In the genomic region with DNA sequence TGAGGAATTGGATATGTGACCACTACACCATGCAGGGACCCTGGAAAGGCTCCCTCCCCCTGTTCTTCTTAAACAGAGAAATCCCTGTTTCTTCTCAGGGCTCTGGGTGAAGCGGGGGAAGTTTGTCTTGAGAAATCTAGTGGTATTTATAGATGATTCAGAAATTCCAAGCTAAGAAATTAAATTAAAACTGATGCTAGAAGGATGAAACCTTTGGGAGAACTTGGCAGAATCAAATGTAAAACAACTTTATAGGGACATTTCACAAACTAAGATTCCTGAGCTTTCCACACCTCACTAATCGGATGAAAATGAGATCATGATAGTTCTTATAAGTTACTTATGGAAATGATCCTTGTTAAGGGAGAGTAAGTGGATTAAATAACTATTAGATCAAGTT, we compare ENCODE assay signal across 27 cellular contexts. TPM values are rescaled to one million over a fixed set of nuclear protein-coding genes. Genes with fewer than 3 reads are reported as not detected.
DNase-seq lines count a peak whose midpoint lies in the region; ATAC-seq, FAIRE-seq and TF ChIP-seq lines count a peak whose summit lies in the region.
"Had no signal": no experiment of that assay in that cellular context is flagged by ENCODE, and none has a peak within 500 bp of the region (broad histone marks: within the 10 kb centered on the region; RNA-seq: fewer than 3 reads in every experiment).

No MANE protein-coding gene starts in this region.

- no peak overlapping the region for H3K14ac ChIP-seq in H9 (ENCODE audit: insufficient read depth, low read length)

- no peak overlapping the region for H3K4ac ChIP-seq in H9 (ENCODE audit: low read depth, low read length)

- peaks cover 8% of the 10 kb centered on the region for H3K9me3 Mint-ChIP-seq in activated CD8-positive, alpha-beta T cell treated with anti-CD3 and anti-CD28 coated beads for 36 hours
- H3K9me3 Mint-ChIP-seq in H9, result peaks cover 12 to 21% of the 10 kb centered on the region in 2 experiments

- H3K27me3 ChIP-seq in adipocyte (replicated peaks; ENCODE audit: control insufficient read depth, insufficient read depth, low read length) (no peaks in the 10 kb centered on the region), tibial artery (no peaks in the 10 kb centered on the region), H9 (ENCODE audit: insufficient read depth, low read length) (no peaks in the 10 kb centered on the region), prostate gland (replicated peaks; ENCODE audit: insufficient read depth) (no peaks in the 10 kb centered on the region)
- H3K27me3 ChIP-seq: colonic mucosa, heart left ventricle had no signal

- no peak overlapping the region for H2AFZ ChIP-seq in H9 (ENCODE audit: low read length)

- no peaks in the 10 kb centered on the region for H3K79me1 ChIP-seq in H9 (ENCODE audit: insufficient read depth, low read depth, low read length, poor library complexity, severe bottlenecking)

- no peak overlapping the region for H2AK5ac ChIP-seq in H9 (ENCODE audit: insufficient read length, low read length)

- H3T11ph ChIP-seq in H9 (ENCODE audit: low read length), result no peak overlapping the region

- H3K9ac ChIP-seq in adipocyte (ENCODE audit: low read length), result no peak overlapping the region
- H3K9ac ChIP-seq in H9 (ENCODE audit: extremely low read depth, insufficient read length, low read length), result no peak overlapping the region
- H3K9ac ChIP-seq: KMS-11 had no signal

- peak; percentile 81 for FAIRE-seq in D721Med (lab: Jason Lieb, UNC)
- FAIRE-seq: H54 had no signal

- no peak overlapping the region for H3K56ac ChIP-seq in H9 (ENCODE audit: insufficient read length, low read depth, low read length)

- H3K4me1 ChIP-seq in adipocyte (ENCODE audit: control insufficient read depth, insufficient read depth, low read length) (peaks cover 4% of the 10 kb centered on the region), tibial artery (peaks cover 0 to 25% (median 5%) of the 10 kb centered on the region in 4 donors), H9 (ENCODE audit: insufficient read depth, low read length) (no peaks in the 10 kb centered on the region), prostate gland (replicated peaks) (no peaks in the 10 kb centered on the region)
- H3K4me1 ChIP-seq: colonic mucosa, heart left ventricle had no signal

- no peak overlapping the region for H3K27ac Mint-ChIP-seq in activated CD8-positive, alpha-beta T cell treated with anti-CD3 and anti-CD28 coated beads for 36 hours
- H3K27ac Mint-ChIP-seq in H9, result no peak overlapping the region
- H3K27ac Mint-ChIP-seq: activated CD8-positive, alpha-beta T cell treated with anti-CD3 and anti-CD28 coated beads, Interleukin-2, amount 10 ng/mL, durations not matched to agents 7 days and 5 days; B cell; naive B cell had no signal

- intact Hi-C loops in tibial artery (cut with DNase I; ENCODE audit: low total_unique reads) (no loop called here), prostate gland (cut with DNase I) (no loop called here)
- intact Hi-C loops in activated CD8-positive, alpha-beta T cell treated with anti-CD3 and anti-CD28 coated beads for 36 hours (cut with micrococcal nuclease), result no loop called here

- no peaks in the 10 kb centered on the region for H3K23me2 ChIP-seq in H9 (ENCODE audit: insufficient read length, low read depth, low read length, poor library complexity, severe bottlenecking)

- no peaks in the 10 kb centered on the region for H3K36me3 Mint-ChIP-seq in activated CD8-positive, alpha-beta T cell treated with anti-CD3 and anti-CD28 coated beads for 36 hours (ENCODE audit: low read depth)
- peaks cover 0 to 22% (median 5%) of the 10 kb centered on the region in 3 experiments; a peak in 4 of 7 replicates for H3K36me3 Mint-ChIP-seq in H9 (ENCODE audit: insufficient read depth in 1 of 3, low read depth in 3 of 3)

- H3K23ac ChIP-seq in H9 (ENCODE audit: insufficient read length, low read depth, low read length), result no peak overlapping the region

- TF ChIP-seq CTCF in D721Med (IDR thresholded peaks at IDR 0.05; ENCODE audit: insufficient read depth, missing control alignments), result no peak
- no peak for TF ChIP-seq CTCF in fibroblast of the aortic adventitia (IDR thresholded peaks at IDR 0.05; ENCODE audit: insufficient read depth, low read length)
- TF ChIP-seq CTCF in tibial artery (IDR thresholded peaks at IDR 0.05), result no peak
- TF ChIP-seq CTCF in activated CD8-positive, alpha-beta T cell treated with anti-CD3 and anti-CD28 coated beads for 36 hours (IDR thresholded peaks at IDR 0.05), result no peak
- no peak for TF ChIP-seq CTCF in H9 (conservative IDR thresholded peaks at IDR 0.05)
- TF ChIP-seq CTCF in prostate gland (IDR thresholded peaks at IDR 0.05), result no peak

- H3K27ac ChIP-seq in tibial artery (peak overlapping the region; percentile 2 to 27), H9 (ENCODE audit: insufficient read length, low read depth, low read length) (no peak overlapping the region), prostate gland (no peak overlapping the region)
- H3K27ac ChIP-seq: colonic mucosa, heart left ventricle, KMS-11, thoracic aorta had no signal

- DNase-seq in D721Med (ENCODE audit: insufficient read length, low spot score) (no peak), adipocyte (ENCODE audit: low read depth) (peak; percentile 90), fibroblast of the aortic adventitia (ENCODE audit: low read depth) (peak; percentile 51), tibial artery (no peak), H9 (no peak), prostate gland (ENCODE audit: low spot score) (no peak)
- DNase-seq in activated CD8-positive, alpha-beta T cell treated with anti-CD3 and anti-CD28 coated beads for 36 hours, result no peak
- DNase-seq: activated CD4-positive, CD25-positive, alpha-beta regulatory T cell treated with anti-CD3 and anti-CD28 coated beads, Interleukin-2, amount 50 U/mL, for 72 hours; activated CD8-positive, alpha-beta T cell treated with anti-CD3 and anti-CD28 coated beads, Interleukin-2, amount 10 ng/mL, durations not matched to agents 7 days and 5 days; activated effector memory CD4-positive, alpha-beta T cell treated with anti-CD3 and anti-CD28 coated beads, Interleukin-2, amount 50 U/mL, for 16 hours; activated T-cell treated with anti-CD3 and anti-CD28 coated beads for 4 hours; colonic mucosa; GF-D8; heart left ventricle; naive B cell; NCI-H1436 treated with DMSO at 0.1 percent for 48 hours; NCI-H510A treated with DMSO at 0.1 percent for 48 hours; nucleus accumbens; stimulated activated CD4-positive, alpha-beta T cell treated with anti-CD3 and anti-CD28 coated beads, Interleukin-4, amount 100 ng/mL, for 4 hours; stimulated activated naive CD4-positive, alpha-beta T cell treated with Interleukin-2 at 50 U/mL for 16 hours had no signal

- H3K18ac ChIP-seq in H9 (ENCODE audit: insufficient read length, low read depth, low read length), result no peak overlapping the region

- no peak overlapping the region for H3K4me3 ChIP-seq in adipocyte (ENCODE audit: low read length)
- no peak overlapping the region for H3K4me3 ChIP-seq in fibroblast of the aortic adventitia (ENCODE audit: low read depth, low read length)
- no peak overlapping the region for H3K4me3 ChIP-seq in tibial artery
- no peak overlapping the region for H3K4me3 ChIP-seq in prostate gland
- H3K4me3 ChIP-seq: colonic mucosa, heart left ventricle, thoracic aorta had no signal

- H3K79me2 ChIP-seq in H9 (ENCODE audit: insufficient read depth, low read length), result no peaks in the 10 kb centered on the region

- no peak overlapping the region for H4K5ac ChIP-seq in H9 (ENCODE audit: insufficient read length, low read depth, low read length)

- no peak overlapping the region for H2BK20ac ChIP-seq in H9 (ENCODE audit: low read depth, low read length, poor library complexity, severe bottlenecking)

- H2BK5ac ChIP-seq in H9 (ENCODE audit: insufficient read length, low read length), result no peak overlapping the region

- CTCF ChIA-PET in activated CD8-positive, alpha-beta T cell treated with anti-CD3 and anti-CD28 coated beads for 36 hours (lab: Charles Lee), result no interaction called here

- H4K20me1 ChIP-seq in H9 (ENCODE audit: control insufficient read depth, insufficient read depth, insufficient read length), result no peaks in the 10 kb centered on the region

- WGBS in H9 (ENCODE audit: extremely low coverage, insufficient read length, low lambda C conversion rate), result no CpG with 5 or more reads among the region's 2 CpGs
- 75% methylated on average over 2 of the region's 2 CpGs for WGBS in prostate gland

- H4K8ac ChIP-seq in H9 (replicated peaks; ENCODE audit: insufficient read length, low read depth, low read length), result no peak overlapping the region

- H2BK15ac ChIP-seq in H9 (ENCODE audit: low read depth, low read length), result no peak overlapping the region

- H2BK120ac ChIP-seq in H9 (ENCODE audit: low read depth, low read length, poor library complexity, severe bottlenecking), result no peak overlapping the region

- H2BK12ac ChIP-seq in H9 (ENCODE audit: insufficient read length, low read depth, low read length), result no peak overlapping the region

- POLR2A ChIA-PET in activated CD8-positive, alpha-beta T cell treated with anti-CD3 and anti-CD28 coated beads for 36 hours (lab: Charles Lee), result no interaction called here

- peaks cover 4% of the 10 kb centered on the region for H3K27me3 Mint-ChIP-seq in activated CD8-positive, alpha-beta T cell treated with anti-CD3 and anti-CD28 coated beads for 36 hours
- no peaks in the 10 kb centered on the region; the same call in 1 of the 2 replicates for H3K27me3 Mint-ChIP-seq in H9 (ENCODE audit: low read depth)

- no peak for TF ChIP-seq POLR2A in prostate gland (IDR thresholded peaks at IDR 0.05)

- H3K36me3 ChIP-seq in adipocyte (ENCODE audit: control insufficient read depth, insufficient read depth, low read length, severe bottlenecking), result no peaks in the 10 kb centered on the region
- no peaks in the 10 kb centered on the region for H3K36me3 ChIP-seq in tibial artery
- H3K36me3 ChIP-seq in prostate gland, result no peaks in the 10 kb centered on the region
- H3K36me3 ChIP-seq: colonic mucosa, heart left ventricle, thoracic aorta had no signal

- H3K4me3 Mint-ChIP-seq in activated CD8-positive, alpha-beta T cell treated with anti-CD3 and anti-CD28 coated beads for 36 hours, result no peak overlapping the region
- H3K4me3 Mint-ChIP-seq in H9, result no peak overlapping the region
- H3K4me3 Mint-ChIP-seq: activated CD8-positive, alpha-beta T cell treated with anti-CD3 and anti-CD28 coated beads, Interleukin-2, amount 10 ng/mL, durations not matched to agents 7 days and 5 days; B cell; naive B cell had no signal

- H4K91ac ChIP-seq in H9 (ENCODE audit: insufficient read length, low read depth, low read length), result no peak overlapping the region

- ATAC-seq in activated CD8-positive, alpha-beta T cell treated with anti-CD3 and anti-CD28 coated beads for 36 hours, result no peak
- ATAC-seq: activated CD8-positive, alpha-beta T cell treated with anti-CD3 and anti-CD28 coated beads, Interleukin-2, amount 10 ng/mL, durations not matched to agents 7 days and 5 days; heart left ventricle; left lobe of liver; Panc1 had no signal

- H3K9me3 ChIP-seq in adipocyte (ENCODE audit: control insufficient read depth, low read length) (peaks cover 10% of the 10 kb centered on the region), tibial artery (peaks cover 0 to 6% (median 0%) of the 10 kb centered on the region in 3 donors), H9 (ENCODE audit: control insufficient read depth, low read depth, low read length) (no peaks in the 10 kb centered on the region), prostate gland (no peaks in the 10 kb centered on the region)
- H3K9me3 ChIP-seq: colonic mucosa, thoracic aorta had no signal

- no peak overlapping the region for H3K4me2 ChIP-seq in H9 (ENCODE audit: insufficient read depth, insufficient read length, low read length)
- H3K4me2 ChIP-seq: KMS-11 had no signal

- no peaks in the 10 kb centered on the region for H3K4me1 Mint-ChIP-seq in activated CD8-positive, alpha-beta T cell treated with anti-CD3 and anti-CD28 coated beads for 36 hours (ENCODE audit: low read depth)
- H3K4me1 Mint-ChIP-seq in H9, result no peaks in the 10 kb centered on the region
- H3K4me1 Mint-ChIP-seq: B cell, naive B cell had no signal

RNA-seq across cellular contexts. Expression of gene FBXL2, which starts 54.2 kb away (rescaled TPM):
- total RNA-seq in fibroblast of the aortic adventitia (ENCODE audit: low replicate concordance) (5.1 and 9.7 TPM in 2 replicates), H9 (2021) (2.7 and 3.0 TPM in 2 replicates), prostate gland (10 to 100 TPM in 1 of 2 donors, 1 to 10 TPM in 1; 3.7 to 16.6 TPM)
- not detected for total RNA-seq in activated CD8-positive, alpha-beta T cell treated with anti-CD3 and anti-CD28 coated beads for 36 hours
- total RNA-seq: activated CD8-positive, alpha-beta T cell treated with anti-CD3 and anti-CD28 coated beads, Interleukin-2, amount 10 ng/mL, durations not matched to agents 7 days and 5 days; T-helper 1 cell treated with Interleukin-12 subunit alpha and Interleukin-12 subunit beta and Interleukin-4 antibody, amounts not matched to agents 30 ng/mL and 1 ng/mL, for 36 hours had no signal

Comparison
In these comparisons a context has a peak if more than half of its experiments do, and no peak if none do; other contexts are left out.
1. DNase-seq: peak in adipocyte (single experiment) and fibroblast of the aortic adventitia (single experiment); none in D721Med (single experiment), tibial artery (0 of 2), activated CD8-positive, alpha-beta T cell treated with anti-CD3 and anti-CD28 coated beads for 36 hours (single experiment), H9 (single experiment) and prostate gland (single experiment).
2. H3K27ac ChIP-seq: peak in tibial artery (2 of 2); none in H9 (single experiment) and prostate gland (0 of 2).